10 cellular contexts compared by ENCODE assay signal in genomic region chr5:136134653-136135052, GRCh38. TPM values are rescaled to one million over a fixed set of nuclear protein-coding genes. Genes with fewer than 3 reads are reported as not detected.
DNase-seq lines count a peak whose midpoint lies in the region; ATAC-seq and TF ChIP-seq lines count a peak whose summit lies in the region.
"Had no signal": no experiment of that assay in that cellular context is flagged by ENCODE, and none has a peak within 500 bp of the region (broad histone marks: within the 10 kb centered on the region; RNA-seq: fewer than 3 reads in every experiment).

No MANE protein-coding gene starts in this region.

- H3K4me1 ChIP-seq in Panc1 (ENCODE audit: control insufficient read depth, insufficient read depth, low read length) (peaks cover 31% of the 10 kb centered on the region; the same call in 1 of the 2 replicates), fibroblast of lung (ENCODE audit: control insufficient read depth, extremely low read depth, insufficient read depth, low read length) (peaks cover 8% of the 10 kb centered on the region), parathyroid adenoma (peaks cover 9% of the 10 kb centered on the region)

- peaks cover 51% of the 10 kb centered on the region for H3K4me1 Mint-ChIP-seq in Calu3 (ENCODE audit: low read depth, unreplicated experiment)

- H3K79me2 ChIP-seq in fibroblast of lung (ENCODE audit: control insufficient read depth, insufficient read depth, low read length), result peaks cover 68% of the 10 kb centered on the region
- H3K79me2 ChIP-seq in parathyroid adenoma, result peaks cover 50% of the 10 kb centered on the region

- no peaks in the 10 kb centered on the region for H3K9me3 Mint-ChIP-seq in Calu3 (ENCODE audit: low read depth, unreplicated experiment)
- H3K9me3 Mint-ChIP-seq: stimulated activated naive CD8-positive, alpha-beta T cell treated with anti-CD3 and anti-CD28 coated beads, Interleukin-15, amount 100 ng/mL, for 72 hours had no signal

- ATAC-seq in Panc1 (no peak), GM18517 (IDR thresholded peaks at IDR 0.05; ENCODE audit: unreplicated experiment) (no peak), GM21447 (IDR thresholded peaks at IDR 0.05; ENCODE audit: unreplicated experiment) (no peak), HG03469 (IDR thresholded peaks at IDR 0.05; ENCODE audit: unreplicated experiment) (no peak)
- ATAC-seq: stimulated activated naive CD8-positive, alpha-beta T cell treated with anti-CD3 and anti-CD28 coated beads, Interleukin-15, amount 100 ng/mL, for 72 hours had no signal

- POLR2A ChIA-PET in Panc1 (lab: Charles Lee), result no interaction called here

- no peaks in the 10 kb centered on the region for H3K27me3 Mint-ChIP-seq in Calu3 (ENCODE audit: unreplicated experiment)

- CTCF ChIA-PET in Calu3 (lab: Charles Lee), result interaction anchor here (1.0 to 2.8 kb wide), 2 partner anchors 11 to 13 kb away, joined by 3 to 13 read pairs; no protein-coding TSS in a partner anchor
- CTCF ChIA-PET in Panc1 (lab: Charles Lee), result no interaction called here

- H3K27me3 ChIP-seq in Panc1 (ENCODE audit: control insufficient read depth, insufficient read depth, low read length), result no peaks in the 10 kb centered on the region
- no peaks in the 10 kb centered on the region for H3K27me3 ChIP-seq in fibroblast of lung (ENCODE audit: control insufficient read depth, insufficient read depth, low read length)
- H3K27me3 ChIP-seq in parathyroid adenoma (ENCODE audit: control insufficient read depth, insufficient read depth, low read length), result no peaks in the 10 kb centered on the region

- BruUV-seq in Calu3 (replicated peaks; lab: Mats Ljungman, UMichigan) (TSS peak; percentile 29), Panc1 (replicated peaks; lab: Mats Ljungman, UMichigan) (TSS peak; percentile 52)

- H3K4me3 ChIP-seq in Panc1 (ENCODE audit: low read depth in 2 of 2, low read length in 2 of 2) (peak overlapping the region; percentile 25 to 90), fibroblast of lung (replicated peaks in 1 of 4; ENCODE audit: control extremely low read depth in 1 of 4, insufficient read depth in 1 of 4, low read depth in 3 of 4, low read length in 4 of 4) (peak overlapping the region; percentile 60 to 90 (median 82)), parathyroid adenoma (ENCODE audit: low read depth, low read length) (no peak overlapping the region)

- H3K36me3 Mint-ChIP-seq in Calu3 (ENCODE audit: insufficient read depth, unreplicated experiment), result peaks cover 24% of the 10 kb centered on the region

- H3K9me3 ChIP-seq in Panc1 (ENCODE audit: control insufficient read depth, insufficient read depth, low read depth, low read length), result no peaks in the 10 kb centered on the region
- H3K9me3 ChIP-seq in fibroblast of lung (ENCODE audit: control insufficient read depth, insufficient read depth, low read depth, low read length), result no peaks in the 10 kb centered on the region
- H3K9me3 ChIP-seq in parathyroid adenoma (ENCODE audit: control insufficient read depth, low read length), result no peaks in the 10 kb centered on the region

- in situ Hi-C loops in Panc1 (cut with HindIII; ENCODE audit: low pct_unique_long_range_greater_than_20kb, low sequenced_read_pairs), result no loop called here

- intact Hi-C loops in Calu3 (cut with micrococcal nuclease; ENCODE audit: unreplicated experiment), result loop anchor here (5.0 kb wide), 1 partner anchor 122 kb away; no protein-coding TSS in a partner anchor
- intact Hi-C loops in Panc1 (cut with micrococcal nuclease; ENCODE audit: unreplicated experiment), result no loop called here

- H3K9ac ChIP-seq in fibroblast of lung (ENCODE audit: insufficient read depth, low read length) (no peak overlapping the region), parathyroid adenoma (no peak overlapping the region)

- TF ChIP-seq CTCF in Calu3 (IDR thresholded peaks at IDR 0.05; ENCODE audit: unreplicated experiment) (no peak), Panc1 (IDR thresholded peaks at IDR 0.05) (no peak), fibroblast of lung (conservative IDR thresholded peaks at IDR 0.05 in 1 of 2, IDR thresholded peaks at IDR 0.05 in 1 of 2; ENCODE audit: low read depth in 1 of 2, low read length in 2 of 2) (no peak), parathyroid adenoma (IDR thresholded peaks at IDR 0.05) (no peak)

- peak overlapping the region; percentile 99 for H3K4me3 Mint-ChIP-seq in Calu3 (ENCODE audit: low read depth, unreplicated experiment)

- H4K20me1 ChIP-seq in fibroblast of lung (ENCODE audit: control insufficient read depth, extremely low read depth, insufficient read depth, low read length), result peaks cover 3% of the 10 kb centered on the region

- H2AFZ ChIP-seq in fibroblast of lung (ENCODE audit: low read length), result no peak overlapping the region
- no peak overlapping the region for H2AFZ ChIP-seq in parathyroid adenoma

- DNase-seq in Calu3 (no peak), Panc1 (ENCODE audit: low read depth, low spot score) (no peak), fibroblast of lung (ENCODE audit: low read depth in 2 of 2) (no peak), KG1 (lab: John Stamatoyannopoulos, UW) (no peak)
- DNase-seq: small intestine; stimulated activated naive CD8-positive, alpha-beta T cell treated with anti-CD3 and anti-CD28 coated beads, Interleukin-15, amount 100 ng/mL, for 72 hours had no signal

- no peaks in the 10 kb centered on the region; the same call in 1 of the 2 replicates for H3K36me3 ChIP-seq in Panc1 (ENCODE audit: control insufficient read depth, insufficient read depth, low read length)
- no peaks in the 10 kb centered on the region for H3K36me3 ChIP-seq in fibroblast of lung (ENCODE audit: control insufficient read depth, insufficient read depth, low read length)
- H3K36me3 ChIP-seq in parathyroid adenoma (ENCODE audit: control insufficient read depth, insufficient read depth, low read length), result no peaks in the 10 kb centered on the region

- H3K27ac ChIP-seq in Panc1 (ENCODE audit: low read length) (peak overlapping the region; percentile 56; the same call in 1 of the 2 replicates), fibroblast of lung (ENCODE audit: insufficient read depth, low read length) (no peak overlapping the region), parathyroid adenoma (no peak overlapping the region)

- H3K4me2 ChIP-seq in fibroblast of lung (ENCODE audit: extremely low read depth, insufficient read depth, low read length), result peak overlapping the region; percentile 76
- H3K4me2 ChIP-seq in parathyroid adenoma (ENCODE audit: low read length), result peak overlapping the region; percentile 8

- peak overlapping the region; percentile 2 for H3K27ac Mint-ChIP-seq in Calu3 (ENCODE audit: unreplicated experiment)
- H3K27ac Mint-ChIP-seq: stimulated activated naive CD8-positive, alpha-beta T cell treated with anti-CD3 and anti-CD28 coated beads, Interleukin-15, amount 100 ng/mL, for 72 hours had no signal

RNA-seq across cellular contexts. Expression of gene SMAD5, which starts 2.0 kb away (rescaled TPM):
- total RNA-seq in Calu3 (2022) (93.1 and 94.2 TPM in 2 replicates), Panc1 (2021; ENCODE audit: unreplicated experiment) (61.5 TPM), fibroblast of lung (43.4 and 44.3 TPM in 2 replicates)
- polyA plus RNA-seq in Panc1 (2012; ENCODE audit: insufficient read length), result 31.1 TPM
- 89.4 and 128 TPM in 2 replicates for polyA plus RNA-seq in fibroblast of lung
- polyA plus RNA-seq in fibroblast of lung (2012), result 27.1 and 31.8 TPM in 2 replicates
- 26.4 and 34.5 TPM in 2 replicates for polyA minus RNA-seq in fibroblast of lung (ENCODE audit: low replicate concordance)

RNA-seq across cellular contexts. Expression of gene SMIM32, which starts 58.3 kb away (rescaled TPM):
- total RNA-seq in Calu3 (2022), result 0.37 and 0.42 TPM in 2 replicates
- 0.31 TPM for total RNA-seq in Panc1 (2021; ENCODE audit: unreplicated experiment)
- polyA plus RNA-seq in Panc1 (2012; ENCODE audit: insufficient read length), result 1.1 TPM
- not detected in 2 replicates for total RNA-seq in fibroblast of lung
- not detected in 2 replicates for polyA plus RNA-seq in fibroblast of lung
- not detected in 2 replicates for polyA plus RNA-seq in fibroblast of lung (2012)
- polyA minus RNA-seq in fibroblast of lung (ENCODE audit: low replicate concordance), result not detected in 2 replicates
